40 cellular contexts compared by ENCODE assay signal in the genomic region with DNA sequence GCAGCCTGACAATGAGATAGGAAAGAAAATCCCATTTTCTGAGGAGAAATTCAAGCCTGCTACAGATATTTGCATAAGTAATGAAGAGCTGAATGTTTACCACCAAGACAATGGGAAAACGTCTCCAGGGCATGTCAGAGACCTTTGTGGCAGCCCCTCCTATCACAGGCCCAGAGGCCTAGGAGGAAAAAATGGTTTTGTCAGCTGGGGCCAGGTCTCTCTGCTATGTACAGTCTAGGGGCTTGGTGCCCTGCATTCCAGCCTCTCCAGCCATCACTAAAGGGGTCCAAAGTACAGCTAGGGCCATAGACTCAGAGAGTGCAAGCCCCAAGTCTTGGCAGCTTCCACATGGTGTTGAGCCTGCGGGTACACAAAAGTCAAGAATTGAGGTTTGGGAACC.
"Had no signal": no experiment of that assay in that cellular context is flagged by ENCODE, and none has a peak within 500 bp of the region (broad histone marks: within the 10 kb centered on the region; RNA-seq: fewer than 3 reads in every experiment).

No MANE protein-coding gene starts in this region.

- H3K4me1 ChIP-seq: adrenal gland, ascending aorta, body of pancreas, breast epithelium had no signal

- H3K27me3 ChIP-seq: adrenal gland, ascending aorta, body of pancreas, brain microvascular endothelial cell, breast epithelium, cardiac muscle cell had no signal

- H3K27ac Mint-ChIP-seq: activated naive CD4-positive, alpha-beta T cell treated with anti-CD3 and anti-CD28 coated beads for 36 hours; activated naive CD4-positive, alpha-beta T cell treated with anti-CD3 and anti-CD28 coated beads, Interleukin-2, amount 10 ng/mL, durations not matched to agents 7 days and 5 days; activated naive CD4-positive, alpha-beta T cell treated with anti-CD3 and anti-CD28 coated beads, Interleukin-2, amount 50 U/mL, for 24 hours; activated naive CD4-positive, alpha-beta T cell treated with anti-CD3 and anti-CD28 coated beads, Interleukin-2, amount 50 U/mL, for 72 hours; activated naive CD8-positive, alpha-beta T cell; activated naive CD8-positive, alpha-beta T cell treated with anti-CD3 and anti-CD28 coated beads for 36 hours; activated naive CD8-positive, alpha-beta T cell treated with anti-CD3 and anti-CD28 coated beads, Interleukin-2, amount 10 ng/mL, durations not matched to agents 7 days and 5 days; activated naive CD8-positive, alpha-beta T cell treated with anti-CD3 and anti-CD28 coated beads, Interleukin-2, amount 50 U/mL, for 24 hours; activated T-cell treated with anti-CD3 and anti-CD28 coated beads, Interleukin-2, amount 50 U/mL, for 24 hours; activated T-cell treated with anti-CD3 and anti-CD28 coated beads, Interleukin-2, amount 50 U/mL, for 72 hours; activated T-helper 1 cell treated with anti-CD3 and anti-CD28 coated beads, Interleukin-12 subunit alpha, Interleukin-12 subunit beta, Interleukin-2, Interleukin-4 antibody, amounts not matched to agents 30 ng/mL and 10 ng/mL and 1 ng/mL, durations not matched to agents 14 hours and 24 hours and 36 hours; activated T-helper 17 cell treated with anti-CD3 and anti-CD28 coated beads, Interleukin-2, amount 50 U/mL, for 72 hours; activated T-helper 2 cell treated with anti-CD3 and anti-CD28 coated beads, Interferon-gamma antibody, Interleukin-2, Interleukin-4, amounts not matched to agents 10 μg/mL and 5 μg/mL and 100 μg/mL, durations not matched to agents 14 hours and 24 hours and 36 hours; brain had no signal

- DNase-seq: activated effector memory CD4-positive, alpha-beta T cell treated with anti-CD3 and anti-CD28 coated beads, Interleukin-2, amount 50 U/mL, for 16 hours; activated effector memory CD4-positive, alpha-beta T cell treated with Interleukin-2 at 50 U/mL for 16 hours; activated gamma-delta T cell; activated gamma-delta T cell treated with Interleukin-2 at 50 U/mL for 16 hours; activated naive CD4-positive, alpha-beta T cell; activated naive CD4-positive, alpha-beta T cell treated with anti-CD3 and anti-CD28 coated beads for 36 hours; activated naive CD4-positive, alpha-beta T cell treated with anti-CD3 and anti-CD28 coated beads, Interleukin-2, amount 10 ng/mL, durations not matched to agents 7 days and 5 days; activated naive CD4-positive, alpha-beta T cell treated with anti-CD3 and anti-CD28 coated beads, Interleukin-2, amount 50 U/mL, for 16 hours; activated naive CD4-positive, alpha-beta T cell treated with Interleukin-2 at 50 U/mL for 16 hours; activated naive CD8-positive, alpha-beta T cell treated with anti-CD3 and anti-CD28 coated beads for 36 hours; activated naive CD8-positive, alpha-beta T cell treated with anti-CD3 and anti-CD28 coated beads, Interleukin-2, amount 10 ng/mL, durations not matched to agents 7 days and 5 days; activated naive CD8-positive, alpha-beta T cell treated with anti-CD3 and anti-CD28 coated beads, Interleukin-2, amount 50 U/mL, for 24 hours; activated T-cell treated with anti-CD3 and anti-CD28 coated beads, Interleukin-2, amount 50 U/mL, for 1 hour; activated T-cell treated with anti-CD3 and anti-CD28 coated beads, Interleukin-2, amount 50 U/mL, for 24 hours; activated T-cell treated with anti-CD3 and anti-CD28 coated beads, Interleukin-2, amount 50 U/mL, for 4 hours; activated T-cell treated with anti-CD3 and anti-CD28 coated beads, Interleukin-2, amount 50 U/mL, for 48 hours; activated T-cell treated with anti-CD3 and anti-CD28 coated beads, Interleukin-2, amount 50 U/mL, for 72 hours; adrenal gland; amniotic stem cell; amygdala; anterior cingulate cortex; aorta; body of pancreas; brain microvascular endothelial cell; caudate nucleus; central memory CD4-positive, alpha-beta T cell; cerebellar nuclear complex had no signal

- H3K4me3 ChIP-seq: adrenal gland, ascending aorta, body of pancreas, breast epithelium, cardiac muscle cell had no signal

- ATAC-seq: activated naive CD4-positive, alpha-beta T cell treated with anti-CD3 and anti-CD28 coated beads, Interleukin-2, amount 50 U/mL, for 72 hours; activated naive CD8-positive, alpha-beta T cell treated with anti-CD3 and anti-CD28 coated beads, Interleukin-2, amount 50 U/mL, for 24 hours; activated T-cell treated with anti-CD3 and anti-CD28 coated beads, Interleukin-2, amount 50 U/mL, for 4 hours; activated T-cell treated with anti-CD3 and anti-CD28 coated beads, Interleukin-2, amount 50 U/mL, for 72 hours; activated T-helper 17 cell treated with anti-CD3 and anti-CD28 coated beads, Interleukin-2, amount 50 U/mL, for 72 hours; body of pancreas had no signal

- H3K36me3 Mint-ChIP-seq: activated naive CD4-positive, alpha-beta T cell treated with anti-CD3 and anti-CD28 coated beads, Interleukin-2, amount 10 ng/mL, durations not matched to agents 7 days and 5 days; activated naive CD8-positive, alpha-beta T cell; activated naive CD8-positive, alpha-beta T cell treated with anti-CD3 and anti-CD28 coated beads for 36 hours; activated naive CD8-positive, alpha-beta T cell treated with anti-CD3 and anti-CD28 coated beads, Interleukin-2, amount 10 ng/mL, durations not matched to agents 7 days and 5 days; brain had no signal

- H3K9me3 ChIP-seq: ascending aorta had no signal

- H3K27me3 Mint-ChIP-seq: activated naive CD4-positive, alpha-beta T cell treated with anti-CD3 and anti-CD28 coated beads, Interleukin-2, amount 10 ng/mL, durations not matched to agents 7 days and 5 days; activated naive CD4-positive, alpha-beta T cell treated with anti-CD3 and anti-CD28 coated beads, Interleukin-2, amount 50 U/mL, for 24 hours; activated naive CD8-positive, alpha-beta T cell; activated naive CD8-positive, alpha-beta T cell treated with anti-CD3 and anti-CD28 coated beads for 36 hours; activated naive CD8-positive, alpha-beta T cell treated with anti-CD3 and anti-CD28 coated beads, Interleukin-2, amount 10 ng/mL, durations not matched to agents 7 days and 5 days; activated naive CD8-positive, alpha-beta T cell treated with anti-CD3 and anti-CD28 coated beads, Interleukin-2, amount 50 U/mL, for 24 hours; activated T-cell treated with anti-CD3 and anti-CD28 coated beads, Interleukin-2, amount 50 U/mL, for 24 hours; activated T-helper 17 cell treated with anti-CD3 and anti-CD28 coated beads, Interleukin-2, amount 50 U/mL, for 72 hours; brain; central memory CD8-positive, alpha-beta T cell had no signal

- H3K27ac ChIP-seq: adrenal gland, ascending aorta, body of pancreas, brain microvascular endothelial cell, breast epithelium, cardiac muscle cell had no signal

- FAIRE-seq: astrocyte, bronchial epithelial cell had no signal

- H3K4me1 Mint-ChIP-seq: activated naive CD4-positive, alpha-beta T cell treated with anti-CD3 and anti-CD28 coated beads, Interleukin-2, amount 10 ng/mL, durations not matched to agents 7 days and 5 days; activated naive CD4-positive, alpha-beta T cell treated with anti-CD3 and anti-CD28 coated beads, Interleukin-2, amount 50 U/mL, for 24 hours; activated naive CD8-positive, alpha-beta T cell treated with anti-CD3 and anti-CD28 coated beads for 36 hours; activated naive CD8-positive, alpha-beta T cell treated with anti-CD3 and anti-CD28 coated beads, Interleukin-2, amount 10 ng/mL, durations not matched to agents 7 days and 5 days; activated naive CD8-positive, alpha-beta T cell treated with anti-CD3 and anti-CD28 coated beads, Interleukin-2, amount 50 U/mL, for 24 hours; activated T-helper 17 cell treated with anti-CD3 and anti-CD28 coated beads, Interleukin-2, amount 50 U/mL, for 72 hours; brain; central memory CD8-positive, alpha-beta T cell had no signal

- H3K4me3 Mint-ChIP-seq: activated naive CD4-positive, alpha-beta T cell treated with anti-CD3 and anti-CD28 coated beads for 36 hours; activated naive CD4-positive, alpha-beta T cell treated with anti-CD3 and anti-CD28 coated beads, Interleukin-2, amount 10 ng/mL, durations not matched to agents 7 days and 5 days; activated naive CD4-positive, alpha-beta T cell treated with anti-CD3 and anti-CD28 coated beads, Interleukin-2, amount 50 U/mL, for 24 hours; activated naive CD8-positive, alpha-beta T cell; activated naive CD8-positive, alpha-beta T cell treated with anti-CD3 and anti-CD28 coated beads for 36 hours; activated naive CD8-positive, alpha-beta T cell treated with anti-CD3 and anti-CD28 coated beads, Interleukin-2, amount 10 ng/mL, durations not matched to agents 7 days and 5 days; activated naive CD8-positive, alpha-beta T cell treated with anti-CD3 and anti-CD28 coated beads, Interleukin-2, amount 50 U/mL, for 24 hours; activated T-cell treated with anti-CD3 and anti-CD28 coated beads, Interleukin-2, amount 50 U/mL, for 24 hours; activated T-cell treated with anti-CD3 and anti-CD28 coated beads, Interleukin-2, amount 50 U/mL, for 4 hours; activated T-cell treated with anti-CD3 and anti-CD28 coated beads, Interleukin-2, amount 50 U/mL, for 72 hours; activated T-helper 1 cell treated with anti-CD3 and anti-CD28 coated beads, Interleukin-12 subunit alpha, Interleukin-12 subunit beta, Interleukin-2, Interleukin-4 antibody, amounts not matched to agents 30 ng/mL and 10 ng/mL and 1 ng/mL, durations not matched to agents 14 hours and 24 hours and 36 hours; activated T-helper 17 cell treated with anti-CD3 and anti-CD28 coated beads, Interleukin-2, amount 50 U/mL, for 72 hours; brain; central memory CD8-positive, alpha-beta T cell had no signal

- H3K36me3 ChIP-seq: adrenal gland, ascending aorta, brain microvascular endothelial cell, breast epithelium, cardiac muscle cell had no signal
